Comparison of ENCODE assay signal across 23 cellular contexts in genomic region chr6:25365159-25365558, GRCh38.
"Had no signal": no experiment of that assay in that cellular context is flagged by ENCODE, and none has a peak within 500 bp of the region (broad histone marks: within the 10 kb centered on the region; RNA-seq: fewer than 3 reads in every experiment).

No MANE protein-coding gene starts in this region.

- H3K4me3 ChIP-seq: adrenal gland, breast epithelium, PC-9 had no signal

- ATAC-seq: activated T-helper 17 cell treated with anti-CD3 and anti-CD28 coated beads, Interleukin-2, amount 50 U/mL, for 72 hours had no signal

- H3K27me3 ChIP-seq: adrenal gland, breast epithelium had no signal

- H3K36me3 ChIP-seq: adrenal gland, breast epithelium had no signal

- DNase-seq: activated CD4-positive, alpha-beta memory T cell treated with anti-CD3 and anti-CD28 coated beads, Interleukin-2, amount 10 ng/mL, durations not matched to agents 7 days and 5 days; activated CD4-positive, alpha-beta T cell treated with anti-CD3 and anti-CD28 coated beads, Interleukin-2, amount 50 U/mL, for 1 hour; activated CD4-positive, CD25-positive, alpha-beta regulatory T cell; activated gamma-delta T cell; activated naive CD4-positive, alpha-beta T cell treated with anti-CD3 and anti-CD28 coated beads for 36 hours; activated naive CD8-positive, alpha-beta T cell treated with anti-CD3 and anti-CD28 coated beads, Interleukin-2, amount 10 ng/mL, durations not matched to agents 7 days and 5 days; activated T-cell treated with anti-CD3 and anti-CD28 coated beads for 4 hours; activated T-cell treated with anti-CD3 and anti-CD28 coated beads, Interleukin-2, amount 50 U/mL, for 48 hours; adrenal gland; central memory CD4-positive, alpha-beta T cell; KG1; NCI-H1092; NCI-H1417; NCI-H1930; NCI-H345; NCI-H510A; NCI-H526 treated with DMSO at 0.1 percent for 48 hours; PC-9; SHP77 treated with DMSO at 0.1 percent for 48 hours; T-helper 2 cell; T1000 had no signal

- H3K27me3 Mint-ChIP-seq: activated CD4-positive, alpha-beta memory T cell treated with anti-CD3 and anti-CD28 coated beads, Interleukin-2, amount 10 ng/mL, durations not matched to agents 7 days and 5 days; activated naive CD8-positive, alpha-beta T cell treated with anti-CD3 and anti-CD28 coated beads, Interleukin-2, amount 10 ng/mL, durations not matched to agents 7 days and 5 days; activated T-helper 17 cell treated with anti-CD3 and anti-CD28 coated beads, Interleukin-2, amount 50 U/mL, for 72 hours had no signal

- H3K9me3 ChIP-seq: adrenal gland, breast epithelium had no signal

- H3K4me3 Mint-ChIP-seq: activated CD4-positive, alpha-beta memory T cell treated with anti-CD3 and anti-CD28 coated beads, Interleukin-2, amount 10 ng/mL, durations not matched to agents 7 days and 5 days; activated naive CD4-positive, alpha-beta T cell treated with anti-CD3 and anti-CD28 coated beads for 36 hours; activated naive CD8-positive, alpha-beta T cell treated with anti-CD3 and anti-CD28 coated beads, Interleukin-2, amount 10 ng/mL, durations not matched to agents 7 days and 5 days; activated T-helper 17 cell treated with anti-CD3 and anti-CD28 coated beads, Interleukin-2, amount 50 U/mL, for 72 hours had no signal

- H3K36me3 Mint-ChIP-seq: activated naive CD8-positive, alpha-beta T cell treated with anti-CD3 and anti-CD28 coated beads, Interleukin-2, amount 10 ng/mL, durations not matched to agents 7 days and 5 days had no signal

- H3K9me3 Mint-ChIP-seq: activated CD4-positive, alpha-beta memory T cell treated with anti-CD3 and anti-CD28 coated beads, Interleukin-2, amount 10 ng/mL, durations not matched to agents 7 days and 5 days; activated naive CD4-positive, alpha-beta T cell treated with anti-CD3 and anti-CD28 coated beads for 36 hours; activated naive CD8-positive, alpha-beta T cell treated with anti-CD3 and anti-CD28 coated beads, Interleukin-2, amount 10 ng/mL, durations not matched to agents 7 days and 5 days; activated T-helper 17 cell treated with anti-CD3 and anti-CD28 coated beads, Interleukin-2, amount 50 U/mL, for 72 hours had no signal

- H3K27ac Mint-ChIP-seq: activated CD4-positive, alpha-beta memory T cell treated with anti-CD3 and anti-CD28 coated beads, Interleukin-2, amount 10 ng/mL, durations not matched to agents 7 days and 5 days; activated naive CD4-positive, alpha-beta T cell treated with anti-CD3 and anti-CD28 coated beads for 36 hours; activated naive CD8-positive, alpha-beta T cell treated with anti-CD3 and anti-CD28 coated beads, Interleukin-2, amount 10 ng/mL, durations not matched to agents 7 days and 5 days; activated T-helper 17 cell treated with anti-CD3 and anti-CD28 coated beads, Interleukin-2, amount 50 U/mL, for 72 hours had no signal

- H3K27ac ChIP-seq: adrenal gland, breast epithelium, PC-9 had no signal
